Comparison of ENCODE assay signal across 17 cellular contexts in the genomic region with DNA sequence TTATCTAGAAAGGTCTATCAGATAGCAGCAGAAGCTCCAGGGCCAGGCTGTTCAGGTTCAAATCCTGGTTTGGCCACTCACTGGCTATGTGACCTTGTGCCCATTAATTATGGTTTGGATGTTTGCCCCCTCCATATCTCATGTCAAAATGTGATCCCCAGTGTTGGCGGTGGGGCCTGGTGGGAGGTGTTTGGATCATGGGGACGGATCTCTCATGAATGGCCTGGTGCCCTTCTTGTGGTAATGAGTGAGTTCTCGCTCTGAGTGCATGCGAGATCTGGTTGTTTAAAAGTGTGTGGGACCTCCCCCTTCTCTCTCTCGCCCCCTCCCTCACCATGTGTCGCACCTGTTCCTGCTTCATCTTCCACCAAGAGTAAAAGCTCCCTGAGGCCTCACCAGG.
DNase-seq lines count a peak whose midpoint lies in the region; ATAC-seq and TF ChIP-seq lines count a peak whose summit lies in the region.
"Had no signal": no experiment of that assay in that cellular context is flagged by ENCODE, and none has a peak within 500 bp of the region (broad histone marks: within the 10 kb centered on the region; RNA-seq: fewer than 3 reads in every experiment).

No MANE protein-coding gene starts in this region.

- WGBS in adrenal gland, 4 donors = 77 to 87% (median 82%) methylated on average over 3 to 6 of the region's 6 CpGs
- 80% methylated on average over 2 of the region's 6 CpGs for whole genome bisulfite sequencing in right lobe of liver (ENCODE audit: insufficient coverage, low coverage, low lambda C conversion rate, missing lambda C conversion rate)

- no peaks in the 10 kb centered on the region for H3K9me3 ChIP-seq in DND-41 (ENCODE audit: insufficient read depth, low read length, severe bottlenecking)
- no peaks in the 10 kb centered on the region for H3K9me3 ChIP-seq in adrenal gland (replicated peaks in 1 of 3)
- H3K9me3 ChIP-seq in skeletal muscle tissue (ENCODE audit: control insufficient read depth in 3 of 3, low read length in 3 of 3) = no peaks in the 10 kb centered on the region
- no peaks in the 10 kb centered on the region for H3K9me3 ChIP-seq in right lobe of liver
- H3K9me3 ChIP-seq: BLaER1 had no signal

- H3K27me3 ChIP-seq in DND-41 (ENCODE audit: insufficient read depth, low read length, poor library complexity) (no peaks in the 10 kb centered on the region), adrenal gland (no peaks in the 10 kb centered on the region), skeletal muscle tissue (ENCODE audit: control insufficient read depth in 3 of 3, insufficient read depth in 3 of 3, low read length in 3 of 3) (no peaks in the 10 kb centered on the region), right lobe of liver (no peaks in the 10 kb centered on the region)
- H3K27me3 ChIP-seq: BLaER1 had no signal

- no peak overlapping the region for H2AFZ ChIP-seq in DND-41 (ENCODE audit: low read depth, low read length)

- no peak overlapping the region for H3K4me3 ChIP-seq in DND-41 (ENCODE audit: low read depth in 1 of 2, low read length in 2 of 2)
- H3K4me3 ChIP-seq in adrenal gland = no peak overlapping the region
- H3K4me3 ChIP-seq in skeletal muscle tissue (ENCODE audit: low read length in 3 of 3) = no peak overlapping the region
- no peak overlapping the region for H3K4me3 ChIP-seq in right lobe of liver
- H3K4me3 ChIP-seq: BLaER1 had no signal

- intact Hi-C loops in adrenal gland (cut with DNase I) (no loop called here), right lobe of liver (cut with DNase I) (no loop called here)

- TF ChIP-seq CTCF in DND-41 (IDR thresholded peaks at IDR 0.05; ENCODE audit: borderline replicate concordance, extremely low read depth, low read length, poor library complexity, severe bottlenecking) (no peak), adrenal gland (IDR thresholded peaks at IDR 0.05) (no peak), right lobe of liver (IDR thresholded peaks at IDR 0.05) (no peak)

- ATAC-seq in DND-41 (ENCODE audit: insufficient read depth, low read depth) (no peak), HG03159 (IDR thresholded peaks at IDR 0.05; ENCODE audit: unreplicated experiment) (no peak), right lobe of liver (no peak), HG02610 (IDR thresholded peaks at IDR 0.05; ENCODE audit: unreplicated experiment) (no peak)

- TF ChIP-seq POLR2A in adrenal gland (IDR thresholded peaks at IDR 0.05) (no peak), right lobe of liver (IDR thresholded peaks at IDR 0.05) (no peak)

- H3K9ac ChIP-seq in DND-41 (ENCODE audit: low read depth, low read length) = no peak overlapping the region
- peak overlapping the region in 1 of 3 donors; percentile 62 for H3K9ac ChIP-seq in skeletal muscle tissue (ENCODE audit: low read depth in 1 of 3, low read length in 3 of 3)
- H3K9ac ChIP-seq: BLaER1, KMS-11 had no signal

- DNase-seq in DND-41 (peak; percentile 5), adrenal gland (peak in 4 of 7 donors; percentile 5 to 39 (median 26)), mucosa of gallbladder (ENCODE audit: low spot score) (peak; percentile 2), right lobe of liver (no peak), activated T-cell treated with anti-CD3 and anti-CD28 coated beads for 4 hours (no peak)
- DNase-seq: CD4-positive, alpha-beta memory T cell; NCI-H1417; NCI-H187; NCI-H2107; NCI-H510A; NCI-H748 treated with DMSO at 0.1 percent for 48 hours; NK-92 treated with Interleukin-12 subunit alpha and Interleukin-12 subunit beta, amount 100 ng/mL, for 24 hours had no signal

- H4K20me1 ChIP-seq in DND-41 (ENCODE audit: insufficient read depth, low read length) = no peaks in the 10 kb centered on the region
- H4K20me1 ChIP-seq: BLaER1 had no signal

- H3K27ac ChIP-seq in DND-41 (ENCODE audit: low read length) (no peak overlapping the region), adrenal gland (no peak overlapping the region), skeletal muscle tissue (ENCODE audit: low read depth, low read length) (peak overlapping the region; percentile 67), right lobe of liver (no peak overlapping the region)
- H3K27ac ChIP-seq: BLaER1, KMS-11 had no signal

- no peak overlapping the region for H3K4me2 ChIP-seq in DND-41 (ENCODE audit: insufficient read depth, low read length)
- H3K4me2 ChIP-seq: BLaER1, KMS-11 had no signal

- H3K36me3 ChIP-seq in DND-41 (ENCODE audit: insufficient read depth, low read length) (no peaks in the 10 kb centered on the region), adrenal gland (replicated peaks in 1 of 2) (no peaks in the 10 kb centered on the region), skeletal muscle tissue (ENCODE audit: control insufficient read depth in 3 of 3, insufficient read depth in 3 of 3, low read length in 3 of 3) (no peaks in the 10 kb centered on the region), right lobe of liver (no peaks in the 10 kb centered on the region)
- H3K36me3 ChIP-seq: BLaER1 had no signal

- H3K4me1 ChIP-seq in DND-41 (ENCODE audit: insufficient read depth, low read length) (no peaks in the 10 kb centered on the region), adrenal gland (replicated peaks in 1 of 2) (peaks cover 0 to 6% of the 10 kb centered on the region in 2 donors), skeletal muscle tissue (ENCODE audit: control insufficient read depth in 3 of 3, insufficient read depth in 3 of 3, low read length in 3 of 3) (peaks cover 31 to 41% (median 32%) of the 10 kb centered on the region in 3 donors), right lobe of liver (no peaks in the 10 kb centered on the region)

- no peaks in the 10 kb centered on the region for H3K79me2 ChIP-seq in DND-41 (ENCODE audit: insufficient read depth, low read length)

Comparison
In these comparisons a context has a peak if more than half of its experiments do, and no peak if none do; other contexts are left out.
1. DNase-seq: peak in DND-41 (single experiment), adrenal gland (4 of 7) and mucosa of gallbladder (single experiment); none in right lobe of liver (0 of 3) and activated T-cell treated with anti-CD3 and anti-CD28 coated beads for 4 hours (single experiment).